ENCODE assay signal across 29 cellular contexts in genomic region chr5:107195996-107196395, GRCh38.
"Had no signal": no experiment of that assay in that cellular context is flagged by ENCODE, and none has a peak within 500 bp of the region (broad histone marks: within the 10 kb centered on the region; RNA-seq: fewer than 3 reads in every experiment).

No MANE protein-coding gene starts in this region.

- H3K27me3 Mint-ChIP-seq: activated CD4-positive, alpha-beta memory T cell treated with anti-CD3 and anti-CD28 coated beads for 36 hours; activated CD4-positive, alpha-beta T cell treated with anti-CD3 and anti-CD28 coated beads for 36 hours; activated CD4-positive, alpha-beta T cell treated with anti-CD3 and anti-CD28 coated beads, Interleukin-2, amount 10 ng/mL, durations not matched to agents 24 days and 14 days; activated CD8-positive, alpha-beta memory T cell treated with anti-CD3 and anti-CD28 coated beads, Interleukin-2, amount 10 ng/mL, durations not matched to agents 7 days and 5 days; activated naive CD4-positive, alpha-beta T cell treated with anti-CD3 and anti-CD28 coated beads, Interleukin-2, amount 50 U/mL, for 24 hours; activated naive CD8-positive, alpha-beta T cell treated with anti-CD3 and anti-CD28 coated beads for 36 hours; activated naive CD8-positive, alpha-beta T cell treated with anti-CD3 and anti-CD28 coated beads, Interleukin-2, amount 50 U/mL, for 24 hours had no signal

- H3K9me3 ChIP-seq: adrenal gland, body of pancreas, colonic mucosa, esophagus squamous epithelium, gastrocnemius medialis had no signal

- H3K4me1 Mint-ChIP-seq: activated CD4-positive, alpha-beta T cell treated with anti-CD3 and anti-CD28 coated beads for 36 hours; activated CD4-positive, alpha-beta T cell treated with anti-CD3 and anti-CD28 coated beads, Interleukin-2, amount 10 ng/mL, durations not matched to agents 24 days and 14 days; activated CD8-positive, alpha-beta memory T cell treated with anti-CD3 and anti-CD28 coated beads, Interleukin-2, amount 10 ng/mL, durations not matched to agents 7 days and 5 days; activated naive CD4-positive, alpha-beta T cell treated with anti-CD3 and anti-CD28 coated beads, Interleukin-2, amount 50 U/mL, for 24 hours; activated naive CD8-positive, alpha-beta T cell treated with anti-CD3 and anti-CD28 coated beads for 36 hours; activated naive CD8-positive, alpha-beta T cell treated with anti-CD3 and anti-CD28 coated beads, Interleukin-2, amount 50 U/mL, for 24 hours had no signal

- H3K4me1 ChIP-seq: adrenal gland, body of pancreas, colonic mucosa, esophagus squamous epithelium, gastrocnemius medialis had no signal

- H3K27ac Mint-ChIP-seq: activated CD4-positive, alpha-beta memory T cell treated with anti-CD3 and anti-CD28 coated beads for 36 hours; activated CD4-positive, alpha-beta T cell treated with anti-CD3 and anti-CD28 coated beads for 36 hours; activated CD4-positive, alpha-beta T cell treated with anti-CD3 and anti-CD28 coated beads, Interleukin-2, amount 10 ng/mL, durations not matched to agents 24 days and 14 days; activated CD8-positive, alpha-beta memory T cell treated with anti-CD3 and anti-CD28 coated beads, Interleukin-2, amount 10 ng/mL, durations not matched to agents 7 days and 5 days; activated CD8-positive, alpha-beta T cell treated with anti-CD3 and anti-CD28 coated beads, Interleukin-2, amount 10 ng/mL, durations not matched to agents 7 days and 5 days; activated naive CD4-positive, alpha-beta T cell treated with anti-CD3 and anti-CD28 coated beads for 36 hours; activated naive CD4-positive, alpha-beta T cell treated with anti-CD3 and anti-CD28 coated beads, Interleukin-2, amount 50 U/mL, for 24 hours; activated naive CD8-positive, alpha-beta T cell treated with anti-CD3 and anti-CD28 coated beads for 36 hours; activated naive CD8-positive, alpha-beta T cell treated with anti-CD3 and anti-CD28 coated beads, Interleukin-2, amount 50 U/mL, for 24 hours; activated T-helper 1 cell treated with anti-CD3 and anti-CD28 coated beads, Interleukin-12 subunit alpha, Interleukin-12 subunit beta, Interleukin-2, Interleukin-4 antibody, amounts not matched to agents 30 ng/mL and 10 ng/mL and 1 ng/mL, durations not matched to agents 14 hours and 24 hours and 36 hours; activated T-helper 2 cell treated with anti-CD3 and anti-CD28 coated beads, Interferon-gamma antibody, Interleukin-2, Interleukin-4, amounts not matched to agents 10 μg/mL and 5 μg/mL and 100 μg/mL, durations not matched to agents 14 hours and 24 hours and 36 hours had no signal

- H3K36me3 Mint-ChIP-seq: activated CD4-positive, alpha-beta memory T cell treated with anti-CD3 and anti-CD28 coated beads for 36 hours; activated CD8-positive, alpha-beta memory T cell treated with anti-CD3 and anti-CD28 coated beads, Interleukin-2, amount 10 ng/mL, durations not matched to agents 7 days and 5 days; activated naive CD4-positive, alpha-beta T cell treated with anti-CD3 and anti-CD28 coated beads, Interleukin-2, amount 50 U/mL, for 24 hours; activated naive CD8-positive, alpha-beta T cell treated with anti-CD3 and anti-CD28 coated beads for 36 hours had no signal

- H3K36me3 ChIP-seq: adrenal gland, colonic mucosa, esophagus squamous epithelium, gastrocnemius medialis had no signal

- H3K4me3 Mint-ChIP-seq: activated CD4-positive, alpha-beta memory T cell treated with anti-CD3 and anti-CD28 coated beads for 36 hours; activated CD4-positive, alpha-beta T cell treated with anti-CD3 and anti-CD28 coated beads for 36 hours; activated CD4-positive, alpha-beta T cell treated with anti-CD3 and anti-CD28 coated beads, Interleukin-2, amount 10 ng/mL, durations not matched to agents 24 days and 14 days; activated CD8-positive, alpha-beta memory T cell treated with anti-CD3 and anti-CD28 coated beads, Interleukin-2, amount 10 ng/mL, durations not matched to agents 7 days and 5 days; activated CD8-positive, alpha-beta T cell treated with anti-CD3 and anti-CD28 coated beads, Interleukin-2, amount 10 ng/mL, durations not matched to agents 7 days and 5 days; activated naive CD4-positive, alpha-beta T cell treated with anti-CD3 and anti-CD28 coated beads for 36 hours; activated naive CD4-positive, alpha-beta T cell treated with anti-CD3 and anti-CD28 coated beads, Interleukin-2, amount 50 U/mL, for 24 hours; activated naive CD8-positive, alpha-beta T cell treated with anti-CD3 and anti-CD28 coated beads for 36 hours; activated naive CD8-positive, alpha-beta T cell treated with anti-CD3 and anti-CD28 coated beads, Interleukin-2, amount 50 U/mL, for 24 hours; activated T-helper 1 cell treated with anti-CD3 and anti-CD28 coated beads, Interleukin-12 subunit alpha, Interleukin-12 subunit beta, Interleukin-2, Interleukin-4 antibody, amounts not matched to agents 30 ng/mL and 10 ng/mL and 1 ng/mL, durations not matched to agents 14 hours and 24 hours and 36 hours had no signal

- DNase-seq: activated CD4-positive, alpha-beta memory T cell treated with anti-CD3 and anti-CD28 coated beads for 36 hours; activated CD4-positive, alpha-beta T cell treated with anti-CD3 and anti-CD28 coated beads for 36 hours; activated CD4-positive, alpha-beta T cell treated with anti-CD3 and anti-CD28 coated beads, Interleukin-2, amount 10 ng/mL, durations not matched to agents 24 days and 14 days; activated CD4-positive, CD25-positive, alpha-beta regulatory T cell; activated CD4-positive, CD25-positive, alpha-beta regulatory T cell treated with anti-CD3 and anti-CD28 coated beads, Interleukin-2, amount 50 U/mL, for 72 hours; activated CD8-positive, alpha-beta memory T cell treated with anti-CD3 and anti-CD28 coated beads, Interleukin-2, amount 10 ng/mL, durations not matched to agents 7 days and 5 days; activated CD8-positive, alpha-beta memory T cell treated with anti-CD3 and anti-CD28 coated beads, Interleukin-2, amount 50 U/mL, for 4 hours; activated CD8-positive, alpha-beta T cell treated with anti-CD3 and anti-CD28 coated beads, Interleukin-2, amount 10 ng/mL, durations not matched to agents 7 days and 5 days; activated effector memory CD4-positive, alpha-beta T cell treated with anti-CD3 and anti-CD28 coated beads, Interleukin-2, amount 50 U/mL, for 16 hours; activated naive CD4-positive, alpha-beta T cell treated with anti-CD3 and anti-CD28 coated beads for 36 hours; activated naive CD8-positive, alpha-beta T cell treated with anti-CD3 and anti-CD28 coated beads for 36 hours; activated naive CD8-positive, alpha-beta T cell treated with anti-CD3 and anti-CD28 coated beads, Interleukin-2, amount 50 U/mL, for 24 hours; activated T-cell treated with anti-CD3 and anti-CD28 coated beads, Interleukin-2, amount 50 U/mL, for 1 hour; activated T-cell treated with anti-CD3 and anti-CD28 coated beads, Interleukin-2, amount 50 U/mL, for 48 hours; adrenal gland; amygdala; aorta; body of pancreas; central memory CD4-positive, alpha-beta T cell; cerebellar nuclear complex; colonic mucosa; effector CD8-positive, alpha-beta T cell; esophagus squamous epithelium; gastrocnemius medialis; T-helper 2 cell had no signal

- H3K4me3 ChIP-seq: adrenal gland, body of pancreas, colonic mucosa, esophagus squamous epithelium, gastrocnemius medialis had no signal

- H3K27ac ChIP-seq: adrenal gland, body of pancreas, colonic mucosa, epithelial cell of prostate, esophagus squamous epithelium, gastrocnemius medialis had no signal

- H3K9me3 Mint-ChIP-seq: activated CD4-positive, alpha-beta memory T cell treated with anti-CD3 and anti-CD28 coated beads for 36 hours; activated CD4-positive, alpha-beta T cell treated with anti-CD3 and anti-CD28 coated beads, Interleukin-2, amount 10 ng/mL, durations not matched to agents 24 days and 14 days; activated naive CD4-positive, alpha-beta T cell treated with anti-CD3 and anti-CD28 coated beads for 36 hours; activated naive CD4-positive, alpha-beta T cell treated with anti-CD3 and anti-CD28 coated beads, Interleukin-2, amount 50 U/mL, for 24 hours; activated naive CD8-positive, alpha-beta T cell treated with anti-CD3 and anti-CD28 coated beads for 36 hours; activated T-helper 1 cell treated with anti-CD3 and anti-CD28 coated beads, Interleukin-12 subunit alpha, Interleukin-12 subunit beta, Interleukin-2, Interleukin-4 antibody, amounts not matched to agents 30 ng/mL and 10 ng/mL and 1 ng/mL, durations not matched to agents 14 hours and 24 hours and 36 hours; activated T-helper 2 cell treated with anti-CD3 and anti-CD28 coated beads, Interferon-gamma antibody, Interleukin-2, Interleukin-4, amounts not matched to agents 10 μg/mL and 5 μg/mL and 100 μg/mL, durations not matched to agents 14 hours and 24 hours and 36 hours had no signal

- ATAC-seq: activated CD4-positive, alpha-beta T cell treated with anti-CD3 and anti-CD28 coated beads for 36 hours; activated CD8-positive, alpha-beta memory T cell treated with anti-CD3 and anti-CD28 coated beads, Interleukin-2, amount 10 ng/mL, durations not matched to agents 7 days and 5 days; activated CD8-positive, alpha-beta T cell treated with anti-CD3 and anti-CD28 coated beads, Interleukin-2, amount 10 ng/mL, durations not matched to agents 7 days and 5 days; activated naive CD8-positive, alpha-beta T cell treated with anti-CD3 and anti-CD28 coated beads, Interleukin-2, amount 50 U/mL, for 24 hours; body of pancreas; gastrocnemius medialis had no signal

- H3K27me3 ChIP-seq: adrenal gland, body of pancreas, colonic mucosa, esophagus squamous epithelium, gastrocnemius medialis had no signal
